Comparison of ENCODE assay signal across 25 cellular contexts in the genomic region with DNA sequence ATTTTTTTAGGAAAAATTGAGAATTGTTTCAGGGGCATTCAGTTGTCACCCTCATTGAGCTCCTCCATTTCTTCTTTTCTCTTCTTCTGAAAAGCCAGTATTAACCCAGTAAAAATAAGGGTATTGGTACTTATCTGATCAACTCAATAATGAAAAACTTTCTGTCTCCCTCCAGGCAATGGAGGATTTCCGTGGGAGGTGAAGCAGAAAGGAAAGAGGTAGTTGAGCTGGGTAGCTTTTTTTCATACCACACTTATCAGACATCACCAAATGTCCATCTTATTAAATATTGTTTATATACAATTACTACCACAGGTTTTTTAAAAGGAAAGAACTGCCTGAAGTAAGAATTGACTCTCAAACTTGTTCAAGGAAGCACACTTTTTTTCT.
"Had no signal": no experiment of that assay in that cellular context is flagged by ENCODE, and none has a peak within 500 bp of the region (broad histone marks: within the 10 kb centered on the region; RNA-seq: fewer than 3 reads in every experiment).

No MANE protein-coding gene starts in this region.

- H3K9me3 Mint-ChIP-seq: mesothelial cell of epicardium; naive B cell; natural killer cell treated with Interleukin-12 subunit alpha and Interleukin-12 subunit beta and Interleukin-15 and Interleukin-18, amount 100 ng/mL, for 72 hours; stimulated activated memory B cell treated with anti-CD40 and anti-IgM and Interleukin-4, amounts not matched to agents 10 μg/mL and 1 μg/mL and 100 μg/mL, for 72 hours; stimulated activated naive CD8-positive, alpha-beta T cell treated with anti-CD3 and anti-CD28 coated beads, Interleukin-15, amount 100 ng/mL, for 72 hours had no signal

- H3K4me3 ChIP-seq: left lung, lower lobe of right lung, ovary, right atrium auricular region, right lobe of liver, smooth muscle cell, tibial nerve, upper lobe of left lung, vagina had no signal

- DNase-seq: hypothalamus; immature natural killer cell; kidney; left lung; lower lobe of right lung; naive B cell; ovary; right lobe of liver; stimulated activated CD4-positive, alpha-beta T cell treated with anti-CD3 and anti-CD28 coated beads, Interleukin-1b, Interleukin-23, amount 100 ng/mL, for 48 hours; stimulated activated CD4-positive, alpha-beta T cell treated with anti-CD3 and anti-CD28 coated beads, Interleukin-2, amount 100 ng/mL, for 48 hours; stimulated activated CD4-positive, alpha-beta T cell treated with anti-CD3 and anti-CD28 coated beads, Interleukin-4, amount 100 ng/mL, for 4 hours; stimulated activated CD8-positive, alpha-beta memory T cell treated with anti-CD3 and anti-CD28 coated beads, Interleukin-4, amount 100 ng/mL, for 48 hours; stimulated activated naive CD4-positive, alpha-beta T cell treated with Interleukin-2 at 50 U/mL for 16 hours; stimulated activated naive CD8-positive, alpha-beta T cell treated with anti-CD3 and anti-CD28 coated beads, Interleukin-15, amount 100 ng/mL, for 72 hours; substantia nigra; upper lobe of left lung had no signal

- H3K4me1 ChIP-seq: left lung, lower lobe of right lung, right atrium auricular region, right lobe of liver, tibial nerve had no signal

- H3K9me3 ChIP-seq: left lung, lower lobe of right lung, ovary, right atrium auricular region, right lobe of liver, tibial nerve, upper lobe of left lung, vagina had no signal

- ATAC-seq: natural killer cell treated with Interleukin-12 subunit alpha and Interleukin-12 subunit beta and Interleukin-15 and Interleukin-18, amount 100 ng/mL, for 72 hours; right lobe of liver; stimulated activated memory B cell treated with anti-CD40 and anti-IgM and Interleukin-4, amounts not matched to agents 10 μg/mL and 1 μg/mL and 100 μg/mL, for 72 hours; stimulated activated naive CD8-positive, alpha-beta T cell treated with anti-CD3 and anti-CD28 coated beads, Interleukin-15, amount 100 ng/mL, for 72 hours had no signal

- H3K27ac ChIP-seq: left lung, lower lobe of right lung, ovary, right atrium auricular region, right lobe of liver, tibial nerve, upper lobe of left lung, vagina had no signal

- H3K36me3 Mint-ChIP-seq: immature natural killer cell; mesothelial cell of epicardium; naive B cell; natural killer cell treated with Interleukin-12 subunit alpha and Interleukin-12 subunit beta and Interleukin-15 and Interleukin-18, amount 100 ng/mL, for 72 hours; stimulated activated memory B cell treated with anti-CD40 and anti-IgM and Interleukin-4, amounts not matched to agents 10 μg/mL and 1 μg/mL and 100 μg/mL, for 72 hours had no signal

- H3K27ac Mint-ChIP-seq: immature natural killer cell; natural killer cell treated with Interleukin-12 subunit alpha and Interleukin-12 subunit beta and Interleukin-15 and Interleukin-18, amount 100 ng/mL, for 72 hours; progenitor cell of endocrine pancreas; stimulated activated memory B cell treated with anti-CD40 and anti-IgM and Interleukin-4, amounts not matched to agents 10 μg/mL and 1 μg/mL and 100 μg/mL, for 72 hours; stimulated activated naive CD8-positive, alpha-beta T cell treated with anti-CD3 and anti-CD28 coated beads, Interleukin-15, amount 100 ng/mL, for 72 hours had no signal

- H3K4me2 ChIP-seq: smooth muscle cell had no signal

- H3K27me3 ChIP-seq: left lung, ovary, right atrium auricular region, right lobe of liver, tibial nerve, upper lobe of left lung, vagina had no signal

- H3K4me1 Mint-ChIP-seq: immature natural killer cell; naive B cell; stimulated activated memory B cell treated with anti-CD40 and anti-IgM and Interleukin-4, amounts not matched to agents 10 μg/mL and 1 μg/mL and 100 μg/mL, for 72 hours; stimulated activated naive CD8-positive, alpha-beta T cell treated with anti-CD3 and anti-CD28 coated beads, Interleukin-15, amount 100 ng/mL, for 72 hours had no signal

- H3K4me3 Mint-ChIP-seq: immature natural killer cell; mesothelial cell of epicardium; naive B cell; natural killer cell treated with Interleukin-12 subunit alpha and Interleukin-12 subunit beta and Interleukin-15 and Interleukin-18, amount 100 ng/mL, for 72 hours; stimulated activated memory B cell treated with anti-CD40 and anti-IgM and Interleukin-4, amounts not matched to agents 10 μg/mL and 1 μg/mL and 100 μg/mL, for 72 hours; stimulated activated naive CD8-positive, alpha-beta T cell treated with anti-CD3 and anti-CD28 coated beads, Interleukin-15, amount 100 ng/mL, for 72 hours had no signal

- FAIRE-seq: islet of Langerhans, kidney had no signal

- H3K36me3 ChIP-seq: left lung, lower lobe of right lung, ovary, right atrium auricular region, right lobe of liver, tibial nerve, upper lobe of left lung, vagina had no signal

- H3K27me3 Mint-ChIP-seq: progenitor cell of endocrine pancreas; stimulated activated memory B cell treated with anti-CD40 and anti-IgM and Interleukin-4, amounts not matched to agents 10 μg/mL and 1 μg/mL and 100 μg/mL, for 72 hours; stimulated activated naive CD8-positive, alpha-beta T cell treated with anti-CD3 and anti-CD28 coated beads, Interleukin-15, amount 100 ng/mL, for 72 hours had no signal
